Comparison of ENCODE assay signal across 12 cellular contexts in genomic region chr3:138412821-138413531, GRCh38. TPM values are rescaled to one million over a fixed set of nuclear protein-coding genes. Genes with fewer than 3 reads are reported as not detected.
DNase-seq lines count a peak whose midpoint lies in the region; ATAC-seq and TF ChIP-seq lines count a peak whose summit lies in the region.
"Had no signal": no experiment of that assay in that cellular context is flagged by ENCODE, and none has a peak within 500 bp of the region (broad histone marks: within the 10 kb centered on the region; RNA-seq: fewer than 3 reads in every experiment).

No MANE protein-coding gene starts in this region.

- ATAC-seq in Right ventricle myocardium superior (ENCODE audit: poor library complexity) (no peak), foreskin keratinocyte (peak; percentile 26), upper lobe of left lung (ENCODE audit: low FRiP score in 2 of 2) (peak; percentile 16 to 49)

- H3K9me3 ChIP-seq in upper lobe of left lung (no peaks in the 10 kb centered on the region), testis (no peaks in the 10 kb centered on the region)
- H3K9me3 ChIP-seq: esophagus muscularis mucosa had no signal

- 57 to 67% methylated on average over 7 of the region's 7 CpGs for WGBS in upper lobe of left lung, 2 donors
- 65 to 74% methylated on average over 6 to 7 of the region's 7 CpGs for WGBS in testis, 2 donors

- no peak overlapping the region for H3K27ac ChIP-seq in foreskin keratinocyte
- peak overlapping the region in 1 of 4 donors; percentile 36 for H3K27ac ChIP-seq in upper lobe of left lung
- H3K27ac ChIP-seq in testis, result no peak overlapping the region
- H3K27ac ChIP-seq: esophagus muscularis mucosa had no signal

- H3K4me1 ChIP-seq in foreskin keratinocyte (no peaks in the 10 kb centered on the region), upper lobe of left lung (peaks cover 0 to 6% (median 2%) of the 10 kb centered on the region in 4 donors), testis (no peaks in the 10 kb centered on the region)

- TF ChIP-seq CTCF in foreskin keratinocyte (conservative IDR thresholded peaks at IDR 0.05), result no peak
- no peak for TF ChIP-seq CTCF in upper lobe of left lung (IDR thresholded peaks at IDR 0.05)
- TF ChIP-seq CTCF in testis (IDR thresholded peaks at IDR 0.05), result no peak

- H3K27me3 ChIP-seq in foreskin keratinocyte (peaks cover 18% of the 10 kb centered on the region), upper lobe of left lung (no peaks in the 10 kb centered on the region), testis (no peaks in the 10 kb centered on the region)

- TF ChIP-seq EP300 in upper lobe of left lung (IDR thresholded peaks at IDR 0.05), result no peak

- H3K4me3 ChIP-seq in upper lobe of left lung (no peak overlapping the region), testis (no peak overlapping the region)
- H3K4me3 ChIP-seq: esophagus muscularis mucosa, skin epidermis had no signal

- intact Hi-C loops in cardiac septum (cut with DNase I), result loop anchor here (10.0 kb wide), 1 partner anchor 512 kb away; no protein-coding TSS in a partner anchor
- intact Hi-C loops in Right ventricle myocardium superior (cut with DNase I), result no loop called here
- intact Hi-C loops in testis (cut with DNase I; ENCODE audit: low total_unique reads), result no loop called here

- TF ChIP-seq POLR2A in upper lobe of left lung (IDR thresholded peaks at IDR 0.05) (no peak), testis (IDR thresholded peaks at IDR 0.05) (no peak)

- peak; percentile 70 for DNase-seq in cardiac septum (ENCODE audit: low spot score)
- no peak for DNase-seq in Right ventricle myocardium superior
- peak; percentile 14 for DNase-seq in SIG-M5 (lab: John Stamatoyannopoulos, UW)
- no peak for DNase-seq in foreskin keratinocyte
- DNase-seq in upper lobe of left lung, result no peak
- DNase-seq in testis, result no peak
- DNase-seq in activated CD4-positive, alpha-beta T cell treated with anti-CD3 and anti-CD28 coated beads, Interleukin-2, amount 50 U/mL, for 4 hours, result no peak
- DNase-seq in stimulated activated CD4-positive, alpha-beta T cell treated with anti-CD3 and anti-CD28 coated beads, Interleukin-2, amount 100 ng/mL, for 48 hours, result no peak
- DNase-seq: activated CD8-positive, alpha-beta memory T cell treated with anti-CD3 and anti-CD28 coated beads, Interleukin-2, amount 50 U/mL, for 4 hours had no signal

- H3K36me3 ChIP-seq in upper lobe of left lung (no peaks in the 10 kb centered on the region), testis (ENCODE audit: low read depth, missing control alignments) (no peaks in the 10 kb centered on the region)
- H3K36me3 ChIP-seq: esophagus muscularis mucosa had no signal

RNA-seq across cellular contexts. Expression of gene ESYT3, which starts 21.4 kb away (rescaled TPM):
- total RNA-seq in cardiac septum (2.4 TPM), Right ventricle myocardium superior (0.65 TPM), foreskin keratinocyte (0.78 and 0.92 TPM in 2 replicates), upper lobe of left lung (10 to 100 TPM; 45.9 to 93.3 (median 54.6) TPM), testis (1 to 10 TPM; 5.2 to 5.4 TPM)
- polyA plus RNA-seq in foreskin keratinocyte (0.29 and 0.39 TPM in 2 replicates), testis (ENCODE audit: insufficient read depth, low read depth, low replicate concordance) (1.2 TPM)
- total RNA-seq: G401 had no signal

Comparison
In these comparisons a context has a peak if more than half of its experiments do, and no peak if none do; other contexts are left out.
1. DNase-seq: peak in cardiac septum (single experiment) and SIG-M5 (single experiment); none in Right ventricle myocardium superior (single experiment), foreskin keratinocyte (0 of 2), upper lobe of left lung (0 of 2), testis (single experiment), activated CD4-positive, alpha-beta T cell treated with anti-CD3 and anti-CD28 coated beads, Interleukin-2, amount 50 U/mL, for 4 hours (0 of 2) and stimulated activated CD4-positive, alpha-beta T cell treated with anti-CD3 and anti-CD28 coated beads, Interleukin-2, amount 100 ng/mL, for 48 hours (0 of 2).
2. RNA of gene ESYT3, which starts 21.4 kb away (total RNA-seq): 45.9 to 93.3 TPM in upper lobe of left lung; 5.2 to 5.4 TPM in testis, 2.4 TPM in cardiac septum (single experiment), 0.78 to 0.92 TPM in foreskin keratinocyte and 0.65 TPM in Right ventricle myocardium superior (single experiment); every median in the first group is over 4 times any median in the second.